25 cellular contexts compared by ENCODE assay signal in genomic region chr11:134361241-134361640, GRCh38. TPM values are rescaled to one million over a fixed set of nuclear protein-coding genes. Genes with fewer than 3 reads are reported as not detected.
DNase-seq lines count a peak whose midpoint lies in the region; ATAC-seq and TF ChIP-seq lines count a peak whose summit lies in the region.
"Had no signal": no experiment of that assay in that cellular context is flagged by ENCODE, and none has a peak within 500 bp of the region (broad histone marks: within the 10 kb centered on the region; RNA-seq: fewer than 3 reads in every experiment).

No MANE protein-coding gene starts in this region.

- H3K9ac ChIP-seq in BLaER1, result no peak overlapping the region

- no peaks in the 10 kb centered on the region; the same call in 1 of the 2 replicates for H3K27me3 ChIP-seq in BLaER1
- H3K27me3 ChIP-seq: right lobe of liver, uterus had no signal

- H3K36me3 ChIP-seq in BLaER1 (no peaks in the 10 kb centered on the region), mucosa of descending colon (ENCODE audit: low read depth) (no peaks in the 10 kb centered on the region)
- H3K36me3 ChIP-seq: esophagus squamous epithelium, right lobe of liver, uterus had no signal

- H3K9me3 ChIP-seq in BLaER1 (no peaks in the 10 kb centered on the region), mucosa of descending colon (no peaks in the 10 kb centered on the region)
- H3K9me3 ChIP-seq: esophagus squamous epithelium, right lobe of liver, uterus had no signal

- peak overlapping the region; percentile 75 for H3K4me2 ChIP-seq in BLaER1

- DNase-seq in NCI-H2081 (lab: John Stamatoyannopoulos, UW), result peak; percentile 14 to 28
- DNase-seq in NCI-H2081 treated with DMSO at 0.1 percent for 48 hours (lab: John Stamatoyannopoulos, UW), result no peak
- peak; percentile 41 for DNase-seq in NCI-H69 (lab: John Stamatoyannopoulos, UW)
- peak in 2 of 3 donors; percentile 20 to 43 for DNase-seq in mucosa of descending colon
- no peak for DNase-seq in H4 (ENCODE audit: low spot score)
- no peak for DNase-seq in NCI-H1930 (lab: John Stamatoyannopoulos, UW)
- DNase-seq: activated B cell treated with CpG ODN at 0.5 μM for 24 hours; activated CD4-positive, alpha-beta memory T cell treated with anti-CD3 and anti-CD28 coated beads, Interleukin-2, amount 10 ng/mL, durations not matched to agents 7 days and 5 days; caudate nucleus; esophagus squamous epithelium; foreskin melanocyte; H9; NCI-H1105 treated with DMSO at 0.1 percent for 48 hours; NCI-H510A treated with DMSO at 0.1 percent for 48 hours; right lobe of liver; stimulated activated CD4-positive, alpha-beta T cell treated with anti-CD3 and anti-CD28 coated beads, Interleukin-4, amount 100 ng/mL, for 4 hours; SW 1271; T-helper 9 cell; uterus had no signal

- H3K4me1 ChIP-seq in BLaER1 (peaks cover 60% of the 10 kb centered on the region), mucosa of descending colon (ENCODE audit: low read depth) (no peaks in the 10 kb centered on the region)
- H3K4me1 ChIP-seq: right lobe of liver, uterus had no signal

- no peak overlapping the region for H3K4me3 ChIP-seq in BLaER1
- no peak overlapping the region for H3K4me3 ChIP-seq in mucosa of descending colon
- H3K4me3 ChIP-seq: esophagus squamous epithelium, right lobe of liver, uterus had no signal

- no peak for ATAC-seq in mucosa of descending colon
- no peak for ATAC-seq in HG03108 (IDR thresholded peaks at IDR 0.05; ENCODE audit: unreplicated experiment)
- ATAC-seq: activated naive CD4-positive, alpha-beta T cell treated with anti-CD3 and anti-CD28 coated beads, Interleukin-2, amount 50 U/mL, for 72 hours; right lobe of liver; stimulated activated memory B cell treated with anti-CD40 and anti-IgM and Interleukin-4, amounts not matched to agents 10 μg/mL and 1 μg/mL and 100 μg/mL, for 72 hours had no signal

- H3K27ac ChIP-seq in BLaER1, result no peak overlapping the region
- H3K27ac ChIP-seq: esophagus squamous epithelium, right lobe of liver, uterus had no signal

- intact Hi-C loops in mucosa of descending colon (cut with DNase I, micrococcal nuclease), result no loop called here

- peaks cover 45% of the 10 kb centered on the region; the same call in 1 of the 2 replicates for H4K20me1 ChIP-seq in BLaER1

- no peak for TF ChIP-seq CTCF in mucosa of descending colon (IDR thresholded peaks at IDR 0.05)

RNA-seq across cellular contexts. Expression of gene GLB1L2, which starts 29.5 kb away (rescaled TPM):
- total RNA-seq in mucosa of descending colon, result 10 to 100 TPM; 21.5 to 27.9 (median 26.9) TPM
- 17.0 and 22.5 TPM in 2 replicates for total RNA-seq in H4 (2014; rRNA removed; shearing (Covaris generic))
- total RNA-seq: M059J, myocyte had no signal

RNA-seq across cellular contexts. Expression of gene B3GAT1, which starts 50.8 kb away (rescaled TPM):
- total RNA-seq in mucosa of descending colon, result under 1 TPM; 0.09 to 0.38 (median 0.22) TPM
- total RNA-seq in H4 (2014; rRNA removed; shearing (Covaris generic)), result 2.2 and 2.6 TPM in 2 replicates
- total RNA-seq: activated B cell treated with CpG ODN at 0.5 μM for 24 hours, M059J, myocyte had no signal

Comparison
In these comparisons a context has a peak if more than half of its experiments do, and no peak if none do; other contexts are left out.
1. DNase-seq: peak in NCI-H2081 (2 of 2), NCI-H69 (single experiment) and mucosa of descending colon (2 of 3); none in NCI-H2081 treated with DMSO at 0.1 percent for 48 hours (single experiment), H4 (single experiment) and NCI-H1930 (0 of 2).